In genomic region chr7:85185355-85186082, GRCh38 we compare ENCODE assay signal across 8 cellular contexts. TPM values are rescaled to one million over a fixed set of nuclear protein-coding genes. Genes with fewer than 3 reads are reported as not detected.
A peak's percentile ranks its signal among the peaks of the same experiment; 100 is the strongest.
DNase-seq lines count a peak whose midpoint lies in the region; ATAC-seq lines count a peak whose summit lies in the region.

No MANE protein-coding gene starts in this region.

- H3K4me3 ChIP-seq in right cardiac atrium (ENCODE audit: low read length): peak overlapping the region; percentile 52

- ATAC-seq in right cardiac atrium (peak; percentile 85 to 89), GM19324 (IDR thresholded peaks at IDR 0.05; ENCODE audit: low FRiP score, unreplicated experiment) (no peak)

- DNase-seq in Ammon's horn (ENCODE audit: low spot score) (peak; percentile 59), HuH-7 (ENCODE audit: low spot score) (peak; percentile 58), amniotic stem cell (lab: John Stamatoyannopoulos, UW) (peak; percentile 62), right cardiac atrium (peak; percentile 71 to 89 (median 86)), renal cortical epithelial cell (ENCODE audit: low read depth) (peak; percentile 22)
- no peak for DNase-seq in activated CD4-positive, CD25-positive, alpha-beta regulatory T cell (lab: John Stamatoyannopoulos, UW)
- DNase-seq in stimulated activated CD8-positive, alpha-beta memory T cell treated with anti-CD3 and anti-CD28 coated beads, Interleukin-4, amount 100 ng/mL, for 48 hours: no peak

- WGBS in right cardiac atrium: 1% methylated on average over 42 of the region's 42 CpGs

- intact Hi-C loops in right cardiac atrium (cut with DNase I): loop anchor here in 3 of 4 donors (2.0 to 10.0 kb wide), 2 partner anchors 141 to 143 kb away; no protein-coding TSS in a partner anchor

- H3K27me3 ChIP-seq in right cardiac atrium (ENCODE audit: control insufficient read depth, insufficient read depth): no peaks in the 10 kb centered on the region

- no peaks in the 10 kb centered on the region for H3K9me3 ChIP-seq in right cardiac atrium (ENCODE audit: control insufficient read depth, low read length)

- no peak overlapping the region for H3K27ac ChIP-seq in right cardiac atrium (ENCODE audit: low read length)

- H3K4me1 ChIP-seq in right cardiac atrium (ENCODE audit: control insufficient read depth, insufficient read depth, low read length): no peaks in the 10 kb centered on the region

RNA-seq across cellular contexts. Expression of gene SEMA3D, which starts 1.3 kb away (rescaled TPM):
- 1 to 10 TPM; 1.3 to 3.1 (median 2.2) TPM for total RNA-seq in right cardiac atrium
- 0.54 TPM for polyA plus RNA-seq in right cardiac atrium
- 0.20 and 0.69 TPM in 2 replicates for total RNA-seq in renal cortical epithelial cell

Comparison
In these comparisons a context has a peak if more than half of its experiments do, and no peak if none do; other contexts are left out.
1. DNase-seq: peak in Ammon's horn (single experiment), HuH-7 (single experiment), amniotic stem cell (single experiment), right cardiac atrium (3 of 3) and renal cortical epithelial cell (single experiment); none in activated CD4-positive, CD25-positive, alpha-beta regulatory T cell (0 of 4) and stimulated activated CD8-positive, alpha-beta memory T cell treated with anti-CD3 and anti-CD28 coated beads, Interleukin-4, amount 100 ng/mL, for 48 hours (single experiment).